In the genomic region with DNA sequence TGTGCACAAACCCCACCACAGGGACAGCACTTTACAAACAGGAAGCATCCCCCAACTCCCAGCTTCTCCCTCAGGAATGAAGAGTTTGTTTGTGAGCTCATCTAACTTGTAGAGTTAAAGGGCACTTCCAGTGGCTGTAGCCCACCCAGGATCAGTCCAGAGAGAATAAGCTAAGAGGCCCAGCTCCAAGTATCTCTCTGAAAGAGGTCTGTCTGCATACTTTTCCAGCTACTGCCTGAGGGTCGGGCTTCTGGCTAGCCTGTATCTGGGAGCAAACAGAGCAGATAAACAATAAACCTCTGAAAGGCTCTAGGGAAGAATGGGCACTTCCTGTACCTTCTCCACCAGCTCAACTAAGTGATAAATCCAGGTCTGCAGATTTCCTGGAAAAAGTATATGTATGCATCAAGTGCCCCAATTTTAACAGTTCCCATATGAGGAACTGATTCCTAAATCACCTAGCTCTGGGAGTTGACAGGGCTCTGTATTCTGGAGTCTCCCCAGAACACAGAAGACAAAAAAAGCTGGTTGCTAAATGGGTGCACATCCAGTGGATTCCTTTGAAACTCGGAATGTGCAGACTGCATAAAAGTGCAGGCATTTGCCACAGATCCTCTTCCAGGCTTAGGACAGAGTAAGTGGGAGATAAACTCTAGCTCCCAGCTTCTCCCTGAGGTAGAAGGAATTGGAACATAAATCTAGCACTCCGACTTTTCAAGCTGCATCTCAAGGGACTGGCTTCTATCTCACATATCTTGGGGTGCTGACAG, we compare ENCODE assay signal across 1 cellular context.
TF ChIP-seq lines count a peak whose summit lies in the region.

No MANE protein-coding gene starts in this region.

TF ChIP-seq in GM23338, 12 proteins besides CTCF, POLR2A, EP300 and RAD21:
- TF ChIP-seq ZNF462 (CRISPR knock-in tag; IDR thresholded peaks at IDR 0.05) (no peak), JUNB (IDR thresholded peaks at IDR 0.05; ENCODE audit: unreplicated experiment) (no peak), EZH2 (IDR thresholded peaks at IDR 0.05; ENCODE audit: low read depth, unreplicated experiment) (no peak), ZNF114 (CRISPR knock-in tag; IDR thresholded peaks at IDR 0.05) (no peak), NANOG (IDR thresholded peaks at IDR 0.05; ENCODE audit: borderline replicate concordance) (no peak), ZNF331 (CRISPR knock-in tag; IDR thresholded peaks at IDR 0.05; ENCODE audit: low read depth) (no peak), CREB1 (CRISPR knock-in tag; IDR thresholded peaks at IDR 0.05; ENCODE audit: low read depth) (no peak), EZH2phosphoT487 (IDR thresholded peaks at IDR 0.05; ENCODE audit: unreplicated experiment) (no peak), STAT1 (IDR thresholded peaks at IDR 0.05; ENCODE audit: unreplicated experiment) (no peak), POLR2AphosphoS5 (IDR thresholded peaks at IDR 0.05; ENCODE audit: low read depth) (no peak)
- TF ChIP-seq, protein P1, sequence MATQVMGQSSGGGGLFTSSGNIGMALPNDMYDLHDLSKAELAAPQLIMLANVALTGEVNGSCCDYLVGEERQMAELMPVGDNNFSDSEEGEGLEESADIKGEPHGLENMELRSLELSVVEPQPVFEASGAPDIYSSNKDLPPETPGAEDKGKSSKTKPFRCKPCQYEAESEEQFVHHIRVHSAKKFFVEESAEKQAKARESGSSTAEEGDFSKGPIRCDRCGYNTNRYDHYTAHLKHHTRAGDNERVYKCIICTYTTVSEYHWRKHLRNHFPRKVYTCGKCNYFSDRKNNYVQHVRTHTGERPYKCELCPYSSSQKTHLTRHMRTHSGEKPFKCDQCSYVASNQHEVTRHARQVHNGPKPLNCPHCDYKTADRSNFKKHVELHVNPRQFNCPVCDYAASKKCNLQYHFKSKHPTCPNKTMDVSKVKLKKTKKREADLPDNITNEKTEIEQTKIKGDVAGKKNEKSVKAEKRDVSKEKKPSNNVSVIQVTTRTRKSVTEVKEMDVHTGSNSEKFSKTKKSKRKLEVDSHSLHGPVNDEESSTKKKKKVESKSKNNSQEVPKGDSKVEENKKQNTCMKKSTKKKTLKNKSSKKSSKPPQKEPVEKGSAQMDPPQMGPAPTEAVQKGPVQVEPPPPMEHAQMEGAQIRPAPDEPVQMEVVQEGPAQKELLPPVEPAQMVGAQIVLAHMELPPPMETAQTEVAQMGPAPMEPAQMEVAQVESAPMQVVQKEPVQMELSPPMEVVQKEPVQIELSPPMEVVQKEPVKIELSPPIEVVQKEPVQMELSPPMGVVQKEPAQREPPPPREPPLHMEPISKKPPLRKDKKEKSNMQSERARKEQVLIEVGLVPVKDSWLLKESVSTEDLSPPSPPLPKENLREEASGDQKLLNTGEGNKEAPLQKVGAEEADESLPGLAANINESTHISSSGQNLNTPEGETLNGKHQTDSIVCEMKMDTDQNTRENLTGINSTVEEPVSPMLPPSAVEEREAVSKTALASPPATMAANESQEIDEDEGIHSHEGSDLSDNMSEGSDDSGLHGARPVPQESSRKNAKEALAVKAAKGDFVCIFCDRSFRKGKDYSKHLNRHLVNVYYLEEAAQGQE (IDR thresholded peaks at IDR 0.05; ENCODE audit: unreplicated experiment), result no peak
- TF ChIP-seq, protein P2, sequence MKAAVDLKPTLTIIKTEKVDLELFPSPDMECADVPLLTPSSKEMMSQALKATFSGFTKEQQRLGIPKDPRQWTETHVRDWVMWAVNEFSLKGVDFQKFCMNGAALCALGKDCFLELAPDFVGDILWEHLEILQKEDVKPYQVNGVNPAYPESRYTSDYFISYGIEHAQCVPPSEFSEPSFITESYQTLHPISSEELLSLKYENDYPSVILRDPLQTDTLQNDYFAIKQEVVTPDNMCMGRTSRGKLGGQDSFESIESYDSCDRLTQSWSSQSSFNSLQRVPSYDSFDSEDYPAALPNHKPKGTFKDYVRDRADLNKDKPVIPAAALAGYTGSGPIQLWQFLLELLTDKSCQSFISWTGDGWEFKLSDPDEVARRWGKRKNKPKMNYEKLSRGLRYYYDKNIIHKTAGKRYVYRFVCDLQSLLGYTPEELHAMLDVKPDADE (IDR thresholded peaks at IDR 0.05), result no peak
